ENCODE assay signal across 18 cellular contexts in the genomic region with DNA sequence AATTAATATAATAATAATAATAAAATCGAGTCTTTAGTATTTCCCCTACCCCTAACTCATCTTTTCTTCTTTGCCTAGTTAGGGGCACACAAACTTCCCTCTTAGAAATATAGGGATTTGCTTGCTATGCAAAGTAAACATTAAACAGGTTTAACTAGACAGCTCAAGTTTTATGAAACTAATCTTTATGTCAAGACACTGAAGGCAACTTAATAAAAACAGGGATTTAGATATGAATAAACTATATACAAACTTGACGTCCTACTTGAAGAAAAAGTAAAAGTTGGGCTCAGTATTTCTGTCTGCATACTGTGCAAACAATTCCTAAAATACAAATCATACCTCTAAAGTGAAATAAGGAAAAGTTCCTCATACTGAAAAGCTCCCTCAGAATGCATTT. TPM values are rescaled to one million over a fixed set of nuclear protein-coding genes. Genes with fewer than 3 reads are reported as not detected.
"Had no signal": no experiment of that assay in that cellular context is flagged by ENCODE, and none has a peak within 500 bp of the region (broad histone marks: within the 10 kb centered on the region; RNA-seq: fewer than 3 reads in every experiment).

No MANE protein-coding gene starts in this region.

- FAIRE-seq: keratinocyte had no signal

- H3K27me3 ChIP-seq: foreskin keratinocyte, ovary, stomach, thyroid gland had no signal

- H3K9me3 ChIP-seq: ovary, stomach, thyroid gland had no signal

- H3K27ac ChIP-seq: foreskin keratinocyte, ovary had no signal

- H3K36me3 ChIP-seq: ovary, stomach, thyroid gland had no signal

- DNase-seq: activated CD4-positive, alpha-beta T cell treated with anti-CD3 and anti-CD28 coated beads, Interleukin-2, amount 50 U/mL, for 48 hours; activated CD8-positive, alpha-beta memory T cell treated with anti-CD3 and anti-CD28 coated beads, Interleukin-2, amount 10 ng/mL, durations not matched to agents 7 days and 5 days; activated effector memory CD4-positive, alpha-beta T cell treated with anti-CD3 and anti-CD28 coated beads, Interleukin-2, amount 50 U/mL, for 16 hours; activated T-cell treated with anti-CD3 and anti-CD28 coated beads, Interleukin-2, amount 50 U/mL, for 24 hours; anterior cingulate cortex; endodermal cell; foreskin keratinocyte; head of caudate nucleus; ovary; stimulated activated CD4-positive, alpha-beta T cell treated with anti-CD3 and anti-CD28 coated beads, Interleukin-15, amount 100 ng/mL, for 24 hours; stimulated activated CD4-positive, alpha-beta T cell treated with anti-CD3 and anti-CD28 coated beads, Interleukin-4, amount 100 ng/mL, for 4 hours; stomach; SW 1271 had no signal

- ATAC-seq: activated CD4-positive, CD25-positive, alpha-beta regulatory T cell treated with anti-CD3 and anti-CD28 coated beads, Interleukin-2, amount 50 U/mL, for 24 hours; activated CD8-positive, alpha-beta memory T cell treated with anti-CD3 and anti-CD28 coated beads, Interleukin-2, amount 10 ng/mL, durations not matched to agents 7 days and 5 days; activated naive CD4-positive, alpha-beta T cell treated with anti-CD3 and anti-CD28 coated beads, Interleukin-2, amount 50 U/mL, for 72 hours had no signal

- H3K4me3 ChIP-seq: ovary, stomach, thyroid gland had no signal

RNA-seq across cellular contexts. Expression of gene CAV2, which starts 52.1 kb away (rescaled TPM):
- polyA plus RNA-seq: neural cell had no signal
